Comparison of ENCODE assay signal across 26 cellular contexts in the genomic region with DNA sequence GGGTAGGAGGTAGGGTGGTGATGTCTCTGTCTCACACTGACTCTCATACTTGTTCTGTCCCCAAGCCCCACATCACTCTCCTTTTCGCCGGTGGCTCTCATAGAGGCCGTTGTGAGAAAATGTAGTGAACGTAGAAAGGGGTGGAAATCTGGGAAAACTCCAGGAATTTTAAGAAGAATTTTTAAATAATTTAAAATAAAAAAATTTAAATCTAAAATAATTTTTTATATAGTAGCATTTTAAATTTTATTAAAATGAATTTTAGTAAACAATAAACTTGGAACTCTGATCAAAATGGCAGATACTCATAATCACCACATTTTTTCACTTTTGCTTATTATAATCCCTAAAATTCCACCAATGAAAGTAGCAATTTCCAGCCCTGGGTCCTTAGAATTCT.
"Had no signal": no experiment of that assay in that cellular context is flagged by ENCODE, and none has a peak within 500 bp of the region (broad histone marks: within the 10 kb centered on the region; RNA-seq: fewer than 3 reads in every experiment).

No MANE protein-coding gene starts in this region.

- H3K27me3 Mint-ChIP-seq: effector memory CD8-positive, alpha-beta T cell had no signal

- FAIRE-seq: colon, endometrium, endothelial cell of umbilical vein, frontal cortex had no signal

- H3K4me3 Mint-ChIP-seq: dendritic cell treated with granulocyte-macrophage colony-stimulating factor and Interleukin-4, amounts not matched to agents 40 ng/mL and 50 ng/mL, for 4 days; effector memory CD8-positive, alpha-beta T cell; endodermal cell had no signal

- H3K27ac Mint-ChIP-seq: dendritic cell treated with granulocyte-macrophage colony-stimulating factor and Interleukin-4, amounts not matched to agents 40 ng/mL and 50 ng/mL, for 4 days; effector memory CD8-positive, alpha-beta T cell; endodermal cell had no signal

- H3K9me3 Mint-ChIP-seq: dendritic cell treated with granulocyte-macrophage colony-stimulating factor and Interleukin-4, amounts not matched to agents 40 ng/mL and 50 ng/mL, for 4 days; endodermal cell had no signal

- DNase-seq: colonic mucosa; cortex of kidney; dermis blood vessel endothelial cell; dorsolateral prefrontal cortex; effector CD4-positive, alpha-beta T cell; effector CD8-positive, alpha-beta T cell; effector memory CD4-positive, alpha-beta T cell; effector memory CD8-positive, alpha-beta T cell; endodermal cell; erythroblast; esophagus squamous epithelium; foreskin fibroblast; foreskin keratinocyte; foreskin melanocyte; gastrocnemius medialis; glutamatergic neuron; head of caudate nucleus; heart left ventricle; heart right ventricle had no signal

- ATAC-seq: effector memory CD8-positive, alpha-beta T cell; esophagus mucosa; foreskin keratinocyte; gastrocnemius medialis; gastroesophageal sphincter; heart left ventricle; heart right ventricle had no signal
